ENCODE assay signal across 26 cellular contexts in genomic region chr7:48992816-48993215, GRCh38.
"Had no signal": no experiment of that assay in that cellular context is flagged by ENCODE, and none has a peak within 500 bp of the region (broad histone marks: within the 10 kb centered on the region; RNA-seq: fewer than 3 reads in every experiment).

No MANE protein-coding gene starts in this region.

- H3K27me3 ChIP-seq: body of pancreas had no signal

- ATAC-seq: activated CD8-positive, alpha-beta memory T cell treated with anti-CD3 and anti-CD28 coated beads, Interleukin-2, amount 10 ng/mL, durations not matched to agents 7 days and 5 days; body of pancreas; PC-3; T-helper 17 cell; WTC11 had no signal

- H3K27ac ChIP-seq: body of pancreas, coronary artery had no signal

- DNase-seq: activated CD4-positive, alpha-beta T cell treated with anti-CD3 and anti-CD28 coated beads for 48 hours; activated CD4-positive, alpha-beta T cell treated with anti-CD3 and anti-CD28 coated beads, Interleukin-2, amount 50 U/mL, for 48 hours; activated CD4-positive, CD25-positive, alpha-beta regulatory T cell treated with anti-CD3 and anti-CD28 coated beads, Interleukin-2, amount 50 U/mL, for 72 hours; activated CD8-positive, alpha-beta memory T cell treated with anti-CD3 and anti-CD28 coated beads, Interleukin-2, amount 10 ng/mL, durations not matched to agents 7 days and 5 days; activated effector memory CD4-positive, alpha-beta T cell treated with Interleukin-2 at 50 U/mL for 16 hours; activated naive CD4-positive, alpha-beta T cell; activated T-cell treated with anti-CD3 and anti-CD28 coated beads, Interleukin-2, amount 50 U/mL, for 24 hours; aorta; body of pancreas; central memory CD4-positive, alpha-beta T cell; Kasumi-1; KBM-7; NCI-H1092 treated with DMSO at 0.1 percent for 48 hours; NCI-H1436 treated with DMSO at 0.1 percent for 48 hours; NCI-H187; NCI-H2081; NCI-H2171; NCI-H2227 treated with DMSO at 0.1 percent for 48 hours; NCI-H510A; NCI-H774; PC-3; SHP77 treated with DMSO at 0.1 percent for 48 hours; T-helper 17 cell; T-helper 9 cell had no signal

- H3K4me1 ChIP-seq: body of pancreas had no signal

- H3K4me3 ChIP-seq: body of pancreas, coronary artery had no signal
